ENCODE assay signal across 11 cellular contexts in genomic region chrX:150202641-150203248, GRCh38.
DNase-seq lines count a peak whose midpoint lies in the region; ATAC-seq and TF ChIP-seq lines count a peak whose summit lies in the region.
"Had no signal": no experiment of that assay in that cellular context is flagged by ENCODE, and none has a peak within 500 bp of the region (broad histone marks: within the 10 kb centered on the region; RNA-seq: fewer than 3 reads in every experiment).

No MANE protein-coding gene starts in this region.

- H3K9me3 ChIP-seq in body of pancreas = no peaks in the 10 kb centered on the region
- no peaks in the 10 kb centered on the region for H3K9me3 ChIP-seq in upper lobe of left lung

- TF ChIP-seq CTCF in body of pancreas (IDR thresholded peaks at IDR 0.05) = no peak
- TF ChIP-seq CTCF in upper lobe of left lung (IDR thresholded peaks at IDR 0.05) = no peak
- no peak for TF ChIP-seq CTCF in nephron progenitor cell (IDR thresholded peaks at IDR 0.05)

- TF ChIP-seq POLR2A in body of pancreas (IDR thresholded peaks at IDR 0.05) (no peak), upper lobe of left lung (IDR thresholded peaks at IDR 0.05) (peak in 1 of 4 donors; percentile 46)

- H3K4me3 ChIP-seq in body of pancreas (no peak overlapping the region), upper lobe of left lung (no peak overlapping the region)

- peak in 2 of 4 donors; percentile 37 to 81 for TF ChIP-seq EP300 in upper lobe of left lung (IDR thresholded peaks at IDR 0.05)

- H3K4me1 Mint-ChIP-seq in activated naive CD4-positive, alpha-beta T cell treated with anti-CD3 and anti-CD28 coated beads, Interleukin-2, amount 50 U/mL, for 24 hours = no peaks in the 10 kb centered on the region
- H3K4me1 Mint-ChIP-seq in nephron progenitor cell = no peaks in the 10 kb centered on the region

- WGBS in body of pancreas, 2 donors = 80 to 93% methylated on average over 6 to 8 of the region's 11 CpGs
- WGBS in upper lobe of left lung, 2 donors = 61 to 81% methylated on average over 3 to 11 of the region's 11 CpGs

- ATAC-seq in body of pancreas (peak; percentile 31), upper lobe of left lung (ENCODE audit: low FRiP score in 2 of 2) (peak in 1 of 2 donors; percentile 65)
- ATAC-seq: stimulated activated naive CD8-positive, alpha-beta T cell treated with anti-CD3 and anti-CD28 coated beads, Interleukin-15, amount 100 ng/mL, for 72 hours had no signal

- no peak for DNase-seq in activated naive CD4-positive, alpha-beta T cell (lab: John Stamatoyannopoulos, UW)
- DNase-seq in body of pancreas (peak in 1 of 4 donors; percentile 43), glomerular endothelial cell (ENCODE audit: extremely low read depth, low read depth, low spot score) (peak; percentile 16), upper lobe of left lung (peak in 1 of 2 donors; percentile 38), T-helper 9 cell (no peak), nephron progenitor cell (no peak)
- DNase-seq in stimulated activated CD4-positive, alpha-beta T cell treated with anti-CD3 and anti-CD28 coated beads, Interleukin-15, amount 100 ng/mL, for 24 hours = no peak
- DNase-seq: stimulated activated CD4-positive, alpha-beta T cell treated with anti-CD3 and anti-CD28 coated beads, Interleukin-4, amount 100 ng/mL, for 1 hour; stimulated activated naive CD8-positive, alpha-beta T cell treated with anti-CD3 and anti-CD28 coated beads, Interleukin-15, amount 100 ng/mL, for 72 hours had no signal

- no peaks in the 10 kb centered on the region for H3K36me3 Mint-ChIP-seq in activated naive CD4-positive, alpha-beta T cell treated with anti-CD3 and anti-CD28 coated beads, Interleukin-2, amount 50 U/mL, for 24 hours
- H3K36me3 Mint-ChIP-seq in nephron progenitor cell (ENCODE audit: low read depth) = no peaks in the 10 kb centered on the region

- no peaks in the 10 kb centered on the region for H3K4me1 ChIP-seq in body of pancreas
- H3K4me1 ChIP-seq in upper lobe of left lung = peaks cover 0 to 3% (median 0%) of the 10 kb centered on the region in 4 donors
- H3K4me1 ChIP-seq: parathyroid adenoma had no signal

- H3K36me3 ChIP-seq in body of pancreas (replicated peaks in 1 of 2; ENCODE audit: insufficient read depth in 1 of 2, low read depth in 2 of 2) (no peaks in the 10 kb centered on the region), upper lobe of left lung (no peaks in the 10 kb centered on the region)

- H3K27me3 ChIP-seq in body of pancreas = no peaks in the 10 kb centered on the region
- H3K27me3 ChIP-seq in upper lobe of left lung = no peaks in the 10 kb centered on the region

- intact Hi-C loops in body of pancreas (cut with DNase I) = no loop called here

- no peaks in the 10 kb centered on the region for H3K9me3 Mint-ChIP-seq in activated naive CD4-positive, alpha-beta T cell treated with anti-CD3 and anti-CD28 coated beads, Interleukin-2, amount 50 U/mL, for 24 hours
- peaks cover 17% of the 10 kb centered on the region for H3K9me3 Mint-ChIP-seq in nephron progenitor cell
- H3K9me3 Mint-ChIP-seq: stimulated activated naive CD8-positive, alpha-beta T cell treated with anti-CD3 and anti-CD28 coated beads, Interleukin-15, amount 100 ng/mL, for 72 hours had no signal

- peak overlapping the region; percentile 26 for H3K27ac Mint-ChIP-seq in activated naive CD4-positive, alpha-beta T cell treated with anti-CD3 and anti-CD28 coated beads, Interleukin-2, amount 50 U/mL, for 24 hours
- no peak overlapping the region for H3K27ac Mint-ChIP-seq in nephron progenitor cell
- H3K27ac Mint-ChIP-seq: stimulated activated naive CD8-positive, alpha-beta T cell treated with anti-CD3 and anti-CD28 coated beads, Interleukin-15, amount 100 ng/mL, for 72 hours had no signal

- peak overlapping the region in 1 of 4 donors; percentile 22 for H3K27ac ChIP-seq in body of pancreas
- H3K27ac ChIP-seq in upper lobe of left lung = peak overlapping the region; percentile 40 to 69 (median 51)
- H3K27ac ChIP-seq: parathyroid adenoma had no signal

- no peaks in the 10 kb centered on the region for H3K27me3 Mint-ChIP-seq in activated naive CD4-positive, alpha-beta T cell treated with anti-CD3 and anti-CD28 coated beads, Interleukin-2, amount 50 U/mL, for 24 hours
- H3K27me3 Mint-ChIP-seq in nephron progenitor cell (ENCODE audit: low read depth, poor library complexity) = peaks cover 5% of the 10 kb centered on the region
- H3K27me3 Mint-ChIP-seq: stimulated activated naive CD8-positive, alpha-beta T cell treated with anti-CD3 and anti-CD28 coated beads, Interleukin-15, amount 100 ng/mL, for 72 hours had no signal

- no peak overlapping the region for H3K4me3 Mint-ChIP-seq in activated naive CD4-positive, alpha-beta T cell treated with anti-CD3 and anti-CD28 coated beads, Interleukin-2, amount 50 U/mL, for 24 hours
- H3K4me3 Mint-ChIP-seq in nephron progenitor cell = no peak overlapping the region
- H3K4me3 Mint-ChIP-seq: stimulated activated naive CD8-positive, alpha-beta T cell treated with anti-CD3 and anti-CD28 coated beads, Interleukin-15, amount 100 ng/mL, for 72 hours had no signal
